In the genomic region with DNA sequence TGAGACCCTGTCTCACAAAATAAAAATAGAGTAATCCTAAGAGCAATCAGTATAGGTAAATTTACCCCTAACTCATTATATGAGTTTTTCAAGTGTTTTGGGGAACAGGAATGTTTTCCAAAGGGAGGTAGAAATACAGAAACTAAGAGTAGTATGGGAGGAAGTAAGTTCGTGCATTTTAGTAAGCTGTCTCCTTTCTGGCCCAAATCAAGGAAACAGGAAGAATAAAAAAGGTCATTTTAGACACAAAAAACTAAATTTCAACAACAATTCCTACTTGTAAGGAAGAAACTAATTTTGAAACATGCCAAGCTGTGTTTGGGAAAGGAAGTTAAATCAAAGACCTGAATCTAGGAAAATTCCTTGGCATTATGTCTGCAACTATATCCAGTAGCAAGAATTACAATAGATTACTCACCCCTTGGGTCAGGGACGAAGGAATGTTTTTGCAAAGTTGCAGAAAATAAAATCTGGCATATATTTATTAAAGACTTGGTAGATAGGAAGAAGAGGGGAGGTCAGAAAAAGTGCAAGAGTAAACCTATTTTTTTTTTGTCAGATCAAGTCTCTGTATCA, we compare ENCODE assay signal across 21 cellular contexts. TPM values are rescaled to one million over a fixed set of nuclear protein-coding genes. Genes with fewer than 3 reads are reported as not detected.
DNase-seq lines count a peak whose midpoint lies in the region; ATAC-seq, FAIRE-seq and TF ChIP-seq lines count a peak whose summit lies in the region.
"Had no signal": no experiment of that assay in that cellular context is flagged by ENCODE, and none has a peak within 500 bp of the region (broad histone marks: within the 10 kb centered on the region; RNA-seq: fewer than 3 reads in every experiment).

No MANE protein-coding gene starts in this region.

- H3K9me3 ChIP-seq in A549 (no peaks in the 10 kb centered on the region), astrocyte (ENCODE audit: insufficient read depth, low read depth, low read length) (no peaks in the 10 kb centered on the region)
- H3K9me3 ChIP-seq: SJCRH30 had no signal

- DNase-seq in A549 (ENCODE audit: low read depth in 1 of 2, low spot score in 1 of 2): no peak
- no peak for DNase-seq in HFFc6
- DNase-seq in astrocyte (ENCODE audit: low read depth): no peak
- DNase-seq in glomerular endothelial cell (ENCODE audit: extremely low read depth, low read depth, low spot score): peak; percentile 68
- DNase-seq in epidermal melanocyte (ENCODE audit: insufficient read length, low spot score): no peak
- no peak for DNase-seq in RWPE1 (ENCODE audit: low spot score)
- no peak for DNase-seq in HK-2 (ENCODE audit: unreplicated experiment)
- no peak for DNase-seq in SIG-M5 (lab: John Stamatoyannopoulos, UW)
- DNase-seq: GF-D8, H7, NCI-H1417 treated with DMSO at 0.1 percent for 48 hours, NCI-H2029, NCI-H2171, NCI-H748 treated with DMSO at 0.1 percent for 48 hours, RPMI8226, SJCRH30 had no signal

- no peak for ATAC-seq in A549

- no peaks in the 10 kb centered on the region for H4K20me1 ChIP-seq in astrocyte (ENCODE audit: insufficient read depth, low read length)

- no peaks in the 10 kb centered on the region for H3K36me3 ChIP-seq in astrocyte (ENCODE audit: insufficient read depth, low read length)
- H3K36me3 ChIP-seq: SJCRH30 had no signal

- H2AFZ ChIP-seq in astrocyte (ENCODE audit: low read depth, low read length): no peak overlapping the region

- H3K27ac Mint-ChIP-seq in HFFc6 (no peak overlapping the region), astrocyte (ENCODE audit: unreplicated experiment) (no peak overlapping the region)

- no peak overlapping the region for H3K27ac ChIP-seq in A549
- H3K27ac ChIP-seq in astrocyte (ENCODE audit: low read depth, low read length): no peak overlapping the region
- no peak overlapping the region for H3K27ac ChIP-seq in RWPE1
- H3K27ac ChIP-seq: C4-2B, HL-60, SJCRH30 had no signal

- H3K4me1 ChIP-seq in A549 (no peaks in the 10 kb centered on the region; the same call in 2 of the 3 replicates), astrocyte (ENCODE audit: insufficient read depth, low read length) (no peaks in the 10 kb centered on the region)
- H3K4me1 ChIP-seq: SJCRH30 had no signal

- no peak for TF ChIP-seq POLR2A in A549 (IDR thresholded peaks at IDR 0.05; ENCODE audit: low read length)

- H3K4me3 Mint-ChIP-seq in HFFc6: peak overlapping the region; percentile 1; the same call in 1 of the 2 replicates
- no peak overlapping the region for H3K4me3 Mint-ChIP-seq in astrocyte (ENCODE audit: unreplicated experiment)

- POLR2A ChIA-PET in A549 (lab: Yijun Ruan, JAX) (no interaction called here), RWPE1 (lab: Yijun Ruan, JAX; ENCODE audit: low non-redundant PET) (no interaction called here)

- H3K27me3 Mint-ChIP-seq in HFFc6 (ENCODE audit: insufficient read depth): peaks cover 1% of the 10 kb centered on the region; the same call in 1 of the 2 replicates
- no peaks in the 10 kb centered on the region for H3K27me3 Mint-ChIP-seq in astrocyte (ENCODE audit: low read depth, unreplicated experiment)

- H3K4me3 ChIP-seq in A549 (no peak overlapping the region), astrocyte (ENCODE audit: insufficient read depth, low read depth, low read length) (no peak overlapping the region)
- H3K4me3 ChIP-seq: SJCRH30 had no signal

- 52% methylated on average over 2 of the region's 2 CpGs for WGBS in A549 (ENCODE audit: missing lambda C conversion rate)

- TF ChIP-seq CTCF in A549 (IDR thresholded peaks at IDR 0.05): no peak
- no peak for TF ChIP-seq CTCF in HFFc6 (IDR thresholded peaks at IDR 0.05)
- TF ChIP-seq CTCF in astrocyte (IDR thresholded peaks at IDR 0.05; ENCODE audit: insufficient read depth, low read depth, low read length): no peak
- TF ChIP-seq CTCF in RWPE1 (conservative IDR thresholded peaks at IDR 0.05; ENCODE audit: low read depth): no peak

- CTCF ChIA-PET in A549 (lab: Yijun Ruan, JAX): no interaction called here
- CTCF ChIA-PET in RWPE1 (lab: Yijun Ruan, JAX): interaction anchor here (0.6 kb wide), 1 partner anchor 1861 kb away, joined by 6 read pairs; no protein-coding TSS in a partner anchor

- H3K9me3 Mint-ChIP-seq in HFFc6 (no peaks in the 10 kb centered on the region), astrocyte (ENCODE audit: unreplicated experiment) (peaks cover 4% of the 10 kb centered on the region)

- peaks cover 4% of the 10 kb centered on the region; the same call in 1 of the 2 replicates for H3K36me3 Mint-ChIP-seq in HFFc6 (ENCODE audit: low read depth)
- H3K36me3 Mint-ChIP-seq in astrocyte (ENCODE audit: low read depth, unreplicated experiment): no peaks in the 10 kb centered on the region

- no peaks in the 10 kb centered on the region for H3K27me3 ChIP-seq in astrocyte (ENCODE audit: insufficient read depth, low read length)
- H3K27me3 ChIP-seq: SJCRH30 had no signal

- no peaks in the 10 kb centered on the region for H3K79me2 ChIP-seq in astrocyte (ENCODE audit: insufficient read depth, low read length)

- H3K9ac ChIP-seq in astrocyte (ENCODE audit: low read length): no peak overlapping the region

- FAIRE-seq in A549 (lab: Jason Lieb, UNC): no peak
- peak; percentile 20 for FAIRE-seq in astrocyte (lab: Jason Lieb, UNC)
- FAIRE-seq: A204.1, GM12892, HTR-8/SVneo had no signal

- no peak for TF ChIP-seq EP300 in A549 (IDR thresholded peaks at IDR 0.05)

- no peak for TF ChIP-seq RAD21 in A549 (conservative IDR thresholded peaks at IDR 0.05 in 1 of 2, IDR thresholded peaks at IDR 0.05 in 1 of 2)

- H3K4me2 ChIP-seq in A549: no peak overlapping the region
- peak overlapping the region; percentile 23 for H3K4me2 ChIP-seq in astrocyte (ENCODE audit: low read length)

- H3K4me1 Mint-ChIP-seq in HFFc6 (ENCODE audit: low read depth): peaks cover 28% of the 10 kb centered on the region
- H3K4me1 Mint-ChIP-seq in astrocyte (ENCODE audit: low read depth, unreplicated experiment): no peaks in the 10 kb centered on the region

TF ChIP-seq in A549, 52 proteins besides CTCF, POLR2A, EP300 and RAD21:
- no peak for TF ChIP-seq EHMT2 (IDR thresholded peaks at IDR 0.05; ENCODE audit: low read depth)
- peak; percentile 36 for TF ChIP-seq MAFK (IDR thresholded peaks at IDR 0.05; ENCODE audit: partially characterized antibody)

RNA-seq across cellular contexts. Expression of gene RPS6, which starts 6.5 kb away (rescaled TPM):
- polyA plus RNA-seq in A549 (2011; rRNA removed) (3,667 and 4,132 TPM in 2 replicates), A549 (2017; fragmentation: RNase III; extraction: RNeasy Plus Mini Kit Qiagen cat#74134 plus additional on column Dnase treatment) (1,863 to 2,062 TPM (median 1,960 TPM) in 3 replicates)
- polyA plus RNA-seq in A549 (2012; cell fraction: cytosol; rRNA removed): 1,686 and 1,897 TPM in 2 replicates
- 398 and 507 TPM in 2 replicates for polyA plus RNA-seq in A549 (2012; cell fraction: nucleus; rRNA removed)
- 505 and 642 TPM in 2 replicates for polyA minus RNA-seq in A549 (2011; rRNA and poly(A)+ RNA removed)
- total RNA-seq in HFFc6 (2021; fragmentation: NEBNext Ultra II Directional; extraction: Animal tissue kit (Norgen Biotek cat#: 25700)): 1,000 to 10,000 TPM; 1,886 to 2,098 (median 1,953) TPM
- total RNA-seq in astrocyte (1,222 and 1,430 TPM in 2 replicates), glomerular endothelial cell (1,223 and 1,503 TPM in 2 replicates)

RNA-seq across cellular contexts. Expression of gene ACER2, which starts 22.3 kb away (rescaled TPM):
- polyA plus RNA-seq in A549 (2011; rRNA removed) (3.7 and 4.6 TPM in 2 replicates), A549 (2017; fragmentation: RNase III; extraction: RNeasy Plus Mini Kit Qiagen cat#74134 plus additional on column Dnase treatment) (1.1 to 1.4 TPM (median 1.1 TPM) in 3 replicates)
- polyA plus RNA-seq in A549 (2012; cell fraction: cytosol; rRNA removed): 0.50 and 0.92 TPM in 2 replicates
- polyA plus RNA-seq in A549 (2012; cell fraction: nucleus; rRNA removed): 1.00 and 1.0 TPM in 2 replicates
- polyA minus RNA-seq in A549 (2011; rRNA and poly(A)+ RNA removed): 10.2 and 10.9 TPM in 2 replicates
- 1 to 10 TPM; 1.2 to 1.9 (median 1.6) TPM for total RNA-seq in HFFc6 (2021; fragmentation: NEBNext Ultra II Directional; extraction: Animal tissue kit (Norgen Biotek cat#: 25700))
- total RNA-seq in astrocyte (6.0 and 7.4 TPM in 2 replicates), glomerular endothelial cell (7.3 and 20.1 TPM in 2 replicates)
